1 cellular context compared by ENCODE assay signal in genomic region chr1:202034683-202035462, GRCh38.
TF ChIP-seq lines count a peak whose summit lies in the region.

No MANE protein-coding gene starts in this region.

TF ChIP-seq in HepG2, 621 proteins besides CTCF, POLR2A, EP300 and RAD21 (continued from another document and continues in another):
- TF ChIP-seq THAP9 (CRISPR knock-in tag; IDR thresholded peaks at IDR 0.05; ENCODE audit: borderline replicate concordance) (no peak; the same call in 1 of the 2 replicates), ZNF609 (CRISPR knock-in tag; IDR thresholded peaks at IDR 0.05; ENCODE audit: borderline replicate concordance) (peak; percentile 44; the same call in 1 of the 2 replicates), ZNF580 (CRISPR knock-in tag; IDR thresholded peaks at IDR 0.05; ENCODE audit: borderline replicate concordance, low read depth) (peak; percentile 81; the same call in 1 of the 2 replicates), ATF2 (CRISPR knock-in tag; IDR thresholded peaks at IDR 0.05) (peak; percentile 98), ZNF264 (CRISPR knock-in tag; IDR thresholded peaks at IDR 0.05) (peak; percentile 41; the same call in 1 of the 2 replicates), ZNF275 (CRISPR knock-in tag; IDR thresholded peaks at IDR 0.05; ENCODE audit: borderline replicate concordance) (0 out of 2 replicates have a peak, but pooled peaks have one; percentile 51), ZBTB49 (CRISPR knock-in tag; IDR thresholded peaks at IDR 0.05; ENCODE audit: borderline replicate concordance) (no peak), HDAC1 (CRISPR knock-in tag; IDR thresholded peaks at IDR 0.05) (peak; percentile 54; the same call in 1 of the 2 replicates), ATF7-NPFF (CRISPR knock-in tag; IDR thresholded peaks at IDR 0.05; ENCODE audit: low read depth) (no peak), FOXC1 (CRISPR knock-in tag; IDR thresholded peaks at IDR 0.05; ENCODE audit: borderline replicate concordance) (0 out of 2 replicates have a peak, but pooled peaks have one; percentile 66), ZNF501 (CRISPR knock-in tag; IDR thresholded peaks at IDR 0.05) (peak; percentile 39; the same call in 1 of the 2 replicates), ZNF451 (CRISPR knock-in tag; IDR thresholded peaks at IDR 0.05) (no peak), MTF1 (CRISPR knock-in tag; IDR thresholded peaks at IDR 0.05) (no peak), KDM2A (CRISPR knock-in tag; IDR thresholded peaks at IDR 0.05; ENCODE audit: borderline replicate concordance, low read depth) (peak; percentile 54; the same call in 1 of the 2 replicates), ZNF646 (CRISPR knock-in tag; IDR thresholded peaks at IDR 0.05) (no peak), MAZ (IDR thresholded peaks at IDR 0.05; ENCODE audit: borderline replicate concordance, low read depth, low read length) (no peak), MAZ (CRISPR knock-in tag; IDR thresholded peaks at IDR 0.05; ENCODE audit: low read depth) (peak; percentile 58), HOXA3 (CRISPR knock-in tag; IDR thresholded peaks at IDR 0.05) (peak; percentile 81), SALL1 (CRISPR knock-in tag; IDR thresholded peaks at IDR 0.05) (peak; percentile 70), SMARCE1 (IDR thresholded peaks at IDR 0.05; ENCODE audit: borderline replicate concordance) (no peak), NFKB2 (CRISPR knock-in tag; IDR thresholded peaks at IDR 0.05; ENCODE audit: borderline replicate concordance) (no peak), KMT2B (CRISPR knock-in tag; IDR thresholded peaks at IDR 0.05) (0 out of 2 replicates have a peak, but pooled peaks have one; percentile 26), POGZ (CRISPR knock-in tag; IDR thresholded peaks at IDR 0.05) (peak; percentile 37; the same call in 1 of the 2 replicates), U2AF1 (optimal IDR thresholded peaks at IDR 0.05; ENCODE audit: low read depth, low read length) (no peak), STAT6 (CRISPR knock-in tag; IDR thresholded peaks at IDR 0.05; ENCODE audit: borderline replicate concordance) (no peak), ZNF615 (CRISPR knock-in tag; IDR thresholded peaks at IDR 0.05; ENCODE audit: borderline replicate concordance) (no peak)
